In genomic region chr13:95553614-95554385, GRCh38 we compare ENCODE assay signal across 11 cellular contexts. TPM values are rescaled to one million over a fixed set of nuclear protein-coding genes. Genes with fewer than 3 reads are reported as not detected.
DNase-seq lines count a peak whose midpoint lies in the region; ATAC-seq and TF ChIP-seq lines count a peak whose summit lies in the region.
"Had no signal": no experiment of that assay in that cellular context is flagged by ENCODE, and none has a peak within 500 bp of the region (broad histone marks: within the 10 kb centered on the region; RNA-seq: fewer than 3 reads in every experiment).

No MANE protein-coding gene starts in this region.

- no peak overlapping the region for H2BK12ac ChIP-seq in H9 (ENCODE audit: insufficient read length, low read depth, low read length)

- POLR2A ChIA-PET in RWPE1 (lab: Yijun Ruan, JAX; ENCODE audit: low non-redundant PET): no interaction called here

- no peak overlapping the region for H2BK20ac ChIP-seq in H9 (ENCODE audit: low read depth, low read length, poor library complexity, severe bottlenecking)

- H3K4me3 Mint-ChIP-seq in H9 (peak overlapping the region; percentile 78 to 95), brain (peak overlapping the region in 4 of 5 experiments; percentile 54 to 78 (median 76))

- H3K27ac ChIP-seq in H9 (ENCODE audit: insufficient read length, low read depth, low read length) (no peak overlapping the region), right lobe of liver (no peak overlapping the region), RWPE1 (no peak overlapping the region)

- intact Hi-C loops in right lobe of liver (cut with DNase I): no loop called here

- H3K4me3 ChIP-seq in right lobe of liver: peak overlapping the region in 1 of 3 donors; percentile 4

- no peaks in the 10 kb centered on the region for H3K36me3 ChIP-seq in right lobe of liver

- H3K9me3 ChIP-seq in H9 (ENCODE audit: control insufficient read depth, low read depth, low read length) (no peaks in the 10 kb centered on the region), right lobe of liver (no peaks in the 10 kb centered on the region)

- CTCF ChIA-PET in RWPE1 (lab: Yijun Ruan, JAX): interaction anchor here (0.6 kb wide), 1 partner anchor 41 kb away, joined by 3 read pairs; no protein-coding TSS in a partner anchor

- H3K4me1 Mint-ChIP-seq in H9 (peaks cover 22 to 36% of the 10 kb centered on the region in 2 experiments), brain (peaks cover 4% of the 10 kb centered on the region)

- H4K8ac ChIP-seq in H9 (replicated peaks; ENCODE audit: insufficient read length, low read depth, low read length): no peak overlapping the region

- no peak overlapping the region for H3K4ac ChIP-seq in H9 (ENCODE audit: low read depth, low read length)

- no peak overlapping the region for H3T11ph ChIP-seq in H9 (ENCODE audit: low read length)

- H3K18ac ChIP-seq in H9 (ENCODE audit: insufficient read length, low read depth, low read length): no peak overlapping the region

- H3K23me2 ChIP-seq in H9 (ENCODE audit: insufficient read length, low read depth, low read length, poor library complexity, severe bottlenecking): peaks cover 18% of the 10 kb centered on the region

- H3K4me2 ChIP-seq in H9 (ENCODE audit: insufficient read depth, insufficient read length, low read length): peak overlapping the region; percentile 91

- no peak overlapping the region for H2BK120ac ChIP-seq in H9 (ENCODE audit: low read depth, low read length, poor library complexity, severe bottlenecking)

- no peak overlapping the region for H3K23ac ChIP-seq in H9 (ENCODE audit: insufficient read length, low read depth, low read length)

- H3K27ac Mint-ChIP-seq in H9 (no peak overlapping the region), brain (no peak overlapping the region)

- H3K79me2 ChIP-seq in H9 (ENCODE audit: insufficient read depth, low read length): no peaks in the 10 kb centered on the region

- H2BK5ac ChIP-seq in H9 (ENCODE audit: insufficient read length, low read length): no peak overlapping the region

- WGBS in H9 (ENCODE audit: extremely low coverage, insufficient read length, low lambda C conversion rate): no CpG with 5 or more reads among the region's 28 CpGs
- WGBS in right lobe of liver (ENCODE audit: insufficient coverage, low coverage, low lambda C conversion rate, missing lambda C conversion rate): 21% methylated on average over 25 of the region's 28 CpGs

- H3K27me3 Mint-ChIP-seq in H9 (ENCODE audit: low read depth) (peaks cover 28% of the 10 kb centered on the region), brain (peaks cover 45% of the 10 kb centered on the region)

- no peak for TF ChIP-seq CTCF in H9 (conservative IDR thresholded peaks at IDR 0.05)
- TF ChIP-seq CTCF in brain (conservative IDR thresholded peaks at IDR 0.05): no peak
- TF ChIP-seq CTCF in right lobe of liver (IDR thresholded peaks at IDR 0.05): no peak
- TF ChIP-seq CTCF in RWPE1 (conservative IDR thresholded peaks at IDR 0.05; ENCODE audit: low read depth): no peak

- H4K91ac ChIP-seq in H9 (ENCODE audit: insufficient read length, low read depth, low read length): no peak overlapping the region

- no peak overlapping the region for H4K5ac ChIP-seq in H9 (ENCODE audit: insufficient read length, low read depth, low read length)

- H3K4me1 ChIP-seq in H9 (ENCODE audit: insufficient read depth, low read length): 0 out of 2 replicates have a peak, but pooled peaks cover 7% of the 10 kb centered on the region
- H3K4me1 ChIP-seq in right lobe of liver: peaks cover 0 to 5% (median 0%) of the 10 kb centered on the region in 4 donors

- H3K9me3 Mint-ChIP-seq in H9: no peaks in the 10 kb centered on the region
- H3K9me3 Mint-ChIP-seq in brain: peaks cover 2 to 10% (median 4%) of the 10 kb centered on the region in 5 experiments

- H3K27me3 ChIP-seq in H9 (ENCODE audit: insufficient read depth, low read length) (no peaks in the 10 kb centered on the region), right lobe of liver (peaks cover 0 to 12% of the 10 kb centered on the region in 2 donors)

- H2AK5ac ChIP-seq in H9 (ENCODE audit: insufficient read length, low read length): no peak overlapping the region

- H4K20me1 ChIP-seq in H9 (ENCODE audit: control insufficient read depth, insufficient read depth, insufficient read length): no peaks in the 10 kb centered on the region

- DNase-seq in CD1c-positive myeloid dendritic cell (ENCODE audit: extremely low spot score) (peak; percentile 37), H9 (peak; percentile 52), right lobe of liver (no peak), medulla oblongata (ENCODE audit: extremely low spot score) (no peak), RWPE1 (ENCODE audit: low spot score) (no peak), MV-4-11 (lab: John Stamatoyannopoulos, UW) (no peak), NCI-H1092 (lab: John Stamatoyannopoulos, UW) (no peak)
- DNase-seq: activated CD4-positive, CD25-positive, alpha-beta regulatory T cell treated with anti-CD3 and anti-CD28 coated beads, Interleukin-2, amount 50 U/mL, for 72 hours; effector CD8-positive, alpha-beta T cell; NK-92 treated with Interleukin-12 subunit alpha and Interleukin-12 subunit beta, amount 100 ng/mL, for 24 hours had no signal

- peak overlapping the region; percentile 52 for H3K9ac ChIP-seq in H9 (ENCODE audit: extremely low read depth, insufficient read length, low read length)

- H3K36me3 Mint-ChIP-seq in H9 (ENCODE audit: insufficient read depth in 1 of 3, low read depth in 3 of 3) (peaks cover 0 to 6% (median 0%) of the 10 kb centered on the region in 3 experiments; a peak in 2 of 7 replicates), brain (no peaks in the 10 kb centered on the region)

- ATAC-seq in right lobe of liver: peak in 3 of 4 donors; percentile 22 to 43 (median 30)

- no peaks in the 10 kb centered on the region for H3K79me1 ChIP-seq in H9 (ENCODE audit: insufficient read depth, low read depth, low read length, poor library complexity, severe bottlenecking)

- peak overlapping the region; percentile 61 for H2AFZ ChIP-seq in H9 (ENCODE audit: low read length)

- no peak overlapping the region for H2BK15ac ChIP-seq in H9 (ENCODE audit: low read depth, low read length)

- no peak overlapping the region for H3K56ac ChIP-seq in H9 (ENCODE audit: insufficient read length, low read depth, low read length)

- TF ChIP-seq POLR2A in right lobe of liver (IDR thresholded peaks at IDR 0.05): no peak

- no peak overlapping the region for H3K14ac ChIP-seq in H9 (ENCODE audit: insufficient read depth, low read length)

RNA-seq across cellular contexts. Expression of gene CLDN10, which starts 1.3 kb away (rescaled TPM):
- total RNA-seq in H9 (2021) (20.7 and 20.9 TPM in 2 replicates), right lobe of liver (1 to 10 TPM; 1.1 to 2.0 (median 1.5) TPM)
- polyA plus RNA-seq in brain (ENCODE audit: insufficient read depth, low read depth, low replicate concordance): 27.0 TPM

Comparison
In these comparisons a context has a peak if more than half of its experiments do, and no peak if none do; other contexts are left out.
1. DNase-seq: peak in CD1c-positive myeloid dendritic cell (single experiment) and H9 (single experiment); none in right lobe of liver (0 of 3), medulla oblongata (single experiment), RWPE1 (single experiment), MV-4-11 (single experiment) and NCI-H1092 (single experiment).